8 cellular contexts compared by ENCODE assay signal in the genomic region with DNA sequence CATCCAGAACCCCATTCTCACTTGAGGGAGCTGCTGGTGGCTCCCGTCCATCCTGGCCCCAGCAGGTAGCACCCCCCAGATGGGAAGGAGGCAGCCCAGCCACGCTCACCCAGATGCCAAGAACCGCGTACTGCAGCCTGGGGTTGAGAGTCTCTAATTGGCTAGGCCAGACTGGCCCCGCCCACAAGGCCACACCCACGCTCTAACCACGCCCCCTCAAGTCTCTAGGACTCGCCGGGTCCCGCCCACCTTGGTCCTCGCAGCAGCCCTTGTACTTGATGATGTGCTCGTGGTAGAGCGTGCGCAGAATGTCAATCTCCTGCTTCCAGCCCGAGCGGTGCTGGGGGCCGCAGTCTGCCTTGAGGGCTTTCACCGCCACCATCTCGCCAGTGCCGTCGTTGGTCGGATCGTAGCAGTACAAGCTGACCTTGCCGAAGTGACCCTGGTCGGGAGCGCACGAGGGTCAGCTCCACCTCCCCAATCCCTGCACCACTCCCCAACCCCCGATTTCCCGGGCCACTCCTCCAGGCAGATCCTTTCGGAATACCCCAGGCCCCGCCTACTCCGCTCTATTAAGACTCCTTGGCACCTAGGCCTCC. TPM values are rescaled to one million over a fixed set of nuclear protein-coding genes. Genes with fewer than 3 reads are reported as not detected.
DNase-seq lines count a peak whose midpoint lies in the region; ATAC-seq and TF ChIP-seq lines count a peak whose summit lies in the region.

No MANE protein-coding gene starts in this region.

- H3K9me3 Mint-ChIP-seq in Caco-2 (ENCODE audit: unreplicated experiment) = no peaks in the 10 kb centered on the region
- no peaks in the 10 kb centered on the region for H3K9me3 Mint-ChIP-seq in natural killer cell treated with Interleukin-12 subunit alpha and Interleukin-12 subunit beta and Interleukin-15 and Interleukin-18, amount 100 ng/mL, for 72 hours

- TF ChIP-seq POLR2A in Peyer's patch (IDR thresholded peaks at IDR 0.05) = no peak

- peaks cover 1% of the 10 kb centered on the region; the same call in 1 of the 2 replicates for H3K36me3 ChIP-seq in Caco-2 (ENCODE audit: control insufficient read depth, insufficient read depth, low read length)
- H3K36me3 ChIP-seq in Peyer's patch = peaks cover 0 to 85% (median 0%) of the 10 kb centered on the region in 3 donors

- POLR2A ChIA-PET in Caco-2 (lab: Charles Lee) = interaction anchor here (0.7 kb wide), 1 partner anchor 16 kb away, joined by 5 read pairs; no protein-coding TSS in a partner anchor

- H3K4me3 Mint-ChIP-seq in Caco-2 (ENCODE audit: unreplicated experiment) = no peak overlapping the region
- H3K4me3 Mint-ChIP-seq in natural killer cell treated with Interleukin-12 subunit alpha and Interleukin-12 subunit beta and Interleukin-15 and Interleukin-18, amount 100 ng/mL, for 72 hours = no peak overlapping the region

- no peak overlapping the region for H3K27ac ChIP-seq in Peyer's patch

- ATAC-seq in natural killer cell treated with Interleukin-12 subunit alpha and Interleukin-12 subunit beta and Interleukin-15 and Interleukin-18, amount 100 ng/mL, for 72 hours = peak; percentile 57 to 65
- no peak for ATAC-seq in HG02588 (IDR thresholded peaks at IDR 0.05; ENCODE audit: unreplicated experiment)

- H3K27me3 ChIP-seq in Caco-2 (replicated peaks; ENCODE audit: control insufficient read depth, insufficient read depth, low read length) (no peaks in the 10 kb centered on the region), Peyer's patch (no peaks in the 10 kb centered on the region)

- H3K4me1 ChIP-seq in Caco-2 (no peaks in the 10 kb centered on the region), Peyer's patch (no peaks in the 10 kb centered on the region)

- no TSS peak for BruUV-seq in Caco-2 (replicated peaks; lab: Mats Ljungman, UMichigan)

- no peak overlapping the region for H3K27ac Mint-ChIP-seq in Caco-2 (ENCODE audit: unreplicated experiment)
- H3K27ac Mint-ChIP-seq in natural killer cell treated with Interleukin-12 subunit alpha and Interleukin-12 subunit beta and Interleukin-15 and Interleukin-18, amount 100 ng/mL, for 72 hours = peak overlapping the region in 1 of 2 donors; percentile 63

- no peaks in the 10 kb centered on the region for H3K4me1 Mint-ChIP-seq in Caco-2 (ENCODE audit: low read depth, unreplicated experiment)
- no peaks in the 10 kb centered on the region for H3K4me1 Mint-ChIP-seq in natural killer cell treated with Interleukin-12 subunit alpha and Interleukin-12 subunit beta and Interleukin-15 and Interleukin-18, amount 100 ng/mL, for 72 hours (ENCODE audit: low read depth in 2 of 2)

- no peaks in the 10 kb centered on the region for H3K27me3 Mint-ChIP-seq in Caco-2 (ENCODE audit: insufficient read depth, unreplicated experiment)
- no peaks in the 10 kb centered on the region for H3K27me3 Mint-ChIP-seq in natural killer cell treated with Interleukin-12 subunit alpha and Interleukin-12 subunit beta and Interleukin-15 and Interleukin-18, amount 100 ng/mL, for 72 hours

- CTCF ChIA-PET in Caco-2 (lab: Charles Lee) = no interaction called here

- intact Hi-C loops in Caco-2 (cut with micrococcal nuclease; ENCODE audit: unreplicated experiment) = no loop called here

- H3K9me3 ChIP-seq in Caco-2 (no peaks in the 10 kb centered on the region), Peyer's patch (no peaks in the 10 kb centered on the region)

- TF ChIP-seq CTCF in Caco-2 (IDR thresholded peaks at IDR 0.05; ENCODE audit: insufficient read depth in 1 of 2, low read depth in 1 of 2, low read length in 1 of 2, severe bottlenecking in 1 of 2, unreplicated experiment in 1 of 2) (no peak), Peyer's patch (IDR thresholded peaks at IDR 0.05) (no peak)

- DNase-seq in Caco-2 (peak; percentile 28 to 52), RKO (ENCODE audit: low spot score) (peak; percentile 40), dermis blood vessel endothelial cell (peak; percentile 28), cerebellum (ENCODE audit: low spot score) (no peak), Peyer's patch (no peak), T-helper 9 cell (no peak)
- DNase-seq in natural killer cell treated with Interleukin-12 subunit alpha and Interleukin-12 subunit beta and Interleukin-15 and Interleukin-18, amount 100 ng/mL, for 72 hours (ENCODE audit: low spot score) = peak; percentile 62

- H3K36me3 Mint-ChIP-seq in Caco-2 (ENCODE audit: insufficient read depth, unreplicated experiment) = peaks cover 46% of the 10 kb centered on the region
- no peaks in the 10 kb centered on the region for H3K36me3 Mint-ChIP-seq in natural killer cell treated with Interleukin-12 subunit alpha and Interleukin-12 subunit beta and Interleukin-15 and Interleukin-18, amount 100 ng/mL, for 72 hours

- H3K4me3 ChIP-seq in Caco-2 (ENCODE audit: low read depth, low read length) (no peak overlapping the region), Peyer's patch (no peak overlapping the region)

RNA-seq across cellular contexts. Expression of gene ICAM3, which starts 14.5 kb away (rescaled TPM):
- 6.9 and 9.8 TPM in 2 replicates for total RNA-seq in Caco-2 (2022)
- 7.2 and 9.4 TPM in 2 replicates for total RNA-seq in dermis blood vessel endothelial cell
- total RNA-seq in natural killer cell treated with Interleukin-12 subunit alpha and Interleukin-12 subunit beta and Interleukin-15 and Interleukin-18, amount 100 ng/mL, for 72 hours = 100 to 1,000 TPM in 1 of 2 donors, 10 to 100 TPM in 1; 91.9 to 154 TPM
- 1.1 TPM for total RNA-seq in cerebellum
- total RNA-seq in Peyer's patch = 10 to 100 TPM in 3 of 4 donors, 1 to 10 TPM in 1; 5.5 to 20.6 (median 10.8) TPM

RNA-seq across cellular contexts. Expression of gene RAVER1, which starts 20.6 kb away (rescaled TPM):
- total RNA-seq in Caco-2 (2022) (53.9 and 55.1 TPM in 2 replicates), dermis blood vessel endothelial cell (13.3 and 30.9 TPM in 2 replicates), cerebellum (6.4 TPM), Peyer's patch (10 to 100 TPM; 42.1 to 66.5 (median 55.8) TPM)
- total RNA-seq in natural killer cell treated with Interleukin-12 subunit alpha and Interleukin-12 subunit beta and Interleukin-15 and Interleukin-18, amount 100 ng/mL, for 72 hours = 100 to 1,000 TPM in 1 of 2 donors, 10 to 100 TPM in 1; 81.1 to 131 TPM

RNA-seq across cellular contexts. Expression of gene TYK2, which starts 26.5 kb away (rescaled TPM):
- total RNA-seq in Caco-2 (2022) = 124 and 134 TPM in 2 replicates
- 95.6 and 110 TPM in 2 replicates for total RNA-seq in dermis blood vessel endothelial cell
- total RNA-seq in natural killer cell treated with Interleukin-12 subunit alpha and Interleukin-12 subunit beta and Interleukin-15 and Interleukin-18, amount 100 ng/mL, for 72 hours = 100 to 1,000 TPM; 310 to 453 TPM
- 42.8 TPM for total RNA-seq in cerebellum
- 100 to 1,000 TPM; 138 to 531 (median 246) TPM for total RNA-seq in Peyer's patch

RNA-seq across cellular contexts. Expression of gene FDX2, which starts 38.1 kb away (rescaled TPM):
- total RNA-seq in Caco-2 (2022) (28.7 and 30.3 TPM in 2 replicates), dermis blood vessel endothelial cell (18.7 and 25.4 TPM in 2 replicates), cerebellum (13.2 TPM), Peyer's patch (10 to 100 TPM in 3 of 4 donors, 1 to 10 TPM in 1; 8.3 to 22.2 (median 12.5) TPM)
- total RNA-seq in natural killer cell treated with Interleukin-12 subunit alpha and Interleukin-12 subunit beta and Interleukin-15 and Interleukin-18, amount 100 ng/mL, for 72 hours = 10 to 100 TPM; 11.4 to 26.4 TPM

RNA-seq across cellular contexts. Expression of gene ZGLP1, which starts 44.3 kb away (rescaled TPM):
- total RNA-seq in Caco-2 (2022) (2.5 and 3.8 TPM in 2 replicates), dermis blood vessel endothelial cell (0.47 and 1.4 TPM in 2 replicates), cerebellum (2.4 TPM), Peyer's patch (10 to 100 TPM in 1 of 4 donors, 1 to 10 TPM in 1, not detected in 2; 2.1 to 10.7 TPM)
- 1 to 10 TPM; 2.5 to 7.3 TPM for total RNA-seq in natural killer cell treated with Interleukin-12 subunit alpha and Interleukin-12 subunit beta and Interleukin-15 and Interleukin-18, amount 100 ng/mL, for 72 hours

Comparison
In these comparisons a context has a peak if more than half of its experiments do, and no peak if none do; other contexts are left out.
1. DNase-seq: peak in Caco-2 (2 of 2), RKO (single experiment), dermis blood vessel endothelial cell (single experiment) and natural killer cell treated with Interleukin-12 subunit alpha and Interleukin-12 subunit beta and Interleukin-15 and Interleukin-18, amount 100 ng/mL, for 72 hours (single experiment); none in cerebellum (single experiment), Peyer's patch (0 of 3) and T-helper 9 cell (single experiment).